ENCODE assay signal across 8 cellular contexts in genomic region chr6:41442800-41443501, GRCh38.
A peak's percentile ranks its signal among the peaks of the same experiment; 100 is the strongest.
DNase-seq lines count a peak whose midpoint lies in the region; ATAC-seq, FAIRE-seq and TF ChIP-seq lines count a peak whose summit lies in the region.

No MANE protein-coding gene starts in this region.

- H3K4me1 ChIP-seq in adrenal gland (replicated peaks in 1 of 2) (peaks cover 4% of the 10 kb centered on the region in 2 donors), kidney (ENCODE audit: control insufficient read depth in 1 of 2, insufficient read depth in 1 of 2, low read depth in 1 of 2, low read length in 2 of 2) (peaks cover 0 to 3% of the 10 kb centered on the region in 2 donors), upper lobe of left lung (peaks cover 4 to 14% (median 10%) of the 10 kb centered on the region in 4 donors)

- H3K27ac ChIP-seq in adrenal gland (peak overlapping the region in 1 of 5 donors; percentile 67), kidney (ENCODE audit: low read depth in 2 of 2, low read length in 2 of 2) (no peak overlapping the region), upper lobe of left lung (peak overlapping the region in 2 of 4 donors; percentile 17 to 32)

- 0 to 9% (median 7%) methylated on average over 5 to 42 of the region's 42 CpGs for WGBS in adrenal gland, 4 donors
- 10 to 15% methylated on average over 29 to 32 of the region's 42 CpGs for WGBS in upper lobe of left lung, 2 donors

- intact Hi-C loops in Right ventricle myocardium inferior (cut with DNase I), result no loop called here
- intact Hi-C loops in cardiac septum (cut with DNase I), result loop anchor here (2.0 kb wide), 1 partner anchor 14 kb away; no protein-coding TSS in a partner anchor
- intact Hi-C loops in adrenal gland (cut with DNase I), result no loop called here
- intact Hi-C loops in kidney (cut with DNase I), result no loop called here

- no peak for FAIRE-seq in kidney (lab: Jason Lieb, UNC)

- H3K36me3 ChIP-seq in adrenal gland (replicated peaks in 1 of 2) (no peaks in the 10 kb centered on the region), kidney (ENCODE audit: control insufficient read depth in 1 of 2, insufficient read depth in 2 of 2, low read length in 2 of 2) (no peaks in the 10 kb centered on the region), upper lobe of left lung (no peaks in the 10 kb centered on the region)

- no peak overlapping the region for H3K4me3 ChIP-seq in adrenal gland
- H3K4me3 ChIP-seq in kidney (ENCODE audit: low read length in 2 of 2), result no peak overlapping the region
- H3K4me3 ChIP-seq in upper lobe of left lung, result peak overlapping the region in 3 of 4 donors; percentile 16 to 32 (median 20)

- H3K27me3 ChIP-seq in adrenal gland (peaks cover 13% of the 10 kb centered on the region), upper lobe of left lung (peaks cover 0 to 10% (median 1%) of the 10 kb centered on the region in 4 donors)

- TF ChIP-seq EP300 in upper lobe of left lung (IDR thresholded peaks at IDR 0.05), result no peak

- TF ChIP-seq CTCF in adrenal gland (IDR thresholded peaks at IDR 0.05) (no peak), kidney (IDR thresholded peaks at IDR 0.05; ENCODE audit: borderline replicate concordance, extremely low read depth, insufficient read depth) (peak; percentile 5), upper lobe of left lung (IDR thresholded peaks at IDR 0.05) (peak in 3 of 6 experiments; percentile 33 to 41 (median 38))

- DNase-seq in Right ventricle myocardium inferior (ENCODE audit: missing footprints) (no peak), cardiac septum (ENCODE audit: low spot score) (no peak), adrenal gland (peak in 6 of 7 donors; percentile 36 to 66 (median 38)), kidney (peak; percentile 95), upper lobe of left lung (peak; percentile 24 to 82), cortex of kidney (lab: John Stamatoyannopoulos, UW) (no peak), HK-2 (ENCODE audit: unreplicated experiment) (no peak)

- no peak for TF ChIP-seq POLR2A in adrenal gland (IDR thresholded peaks at IDR 0.05)
- TF ChIP-seq POLR2A in upper lobe of left lung (IDR thresholded peaks at IDR 0.05), result no peak

- no peaks in the 10 kb centered on the region for H3K9me3 ChIP-seq in adrenal gland (replicated peaks in 1 of 3)
- H3K9me3 ChIP-seq in kidney (ENCODE audit: control insufficient read depth in 1 of 2, low read length in 2 of 2), result no peaks in the 10 kb centered on the region
- no peaks in the 10 kb centered on the region for H3K9me3 ChIP-seq in upper lobe of left lung

- no peak overlapping the region for H3K9ac ChIP-seq in kidney (ENCODE audit: low read length in 2 of 2)

- ATAC-seq in Right ventricle myocardium inferior, result peak; percentile 70
- peak; percentile 11 to 69 for ATAC-seq in upper lobe of left lung (ENCODE audit: low FRiP score in 2 of 2)
- no peak for ATAC-seq in GM18868 (IDR thresholded peaks at IDR 0.05; ENCODE audit: unreplicated experiment)

Comparison
In these comparisons a context has a peak if more than half of its experiments do, and no peak if none do; other contexts are left out.
1. DNase-seq: peak in adrenal gland (6 of 7), kidney (single experiment) and upper lobe of left lung (2 of 2); none in Right ventricle myocardium inferior (single experiment), cardiac septum (single experiment), cortex of kidney (single experiment) and HK-2 (single experiment).
2. H3K4me3 ChIP-seq: peak in upper lobe of left lung (3 of 4); none in adrenal gland (0 of 4) and kidney (0 of 2).